19 cellular contexts compared by ENCODE assay signal in genomic region chr5:89105171-89105695, GRCh38.
"Had no signal": no experiment of that assay in that cellular context is flagged by ENCODE, and none has a peak within 500 bp of the region (broad histone marks: within the 10 kb centered on the region; RNA-seq: fewer than 3 reads in every experiment).

No MANE protein-coding gene starts in this region.

- H3K4me1 ChIP-seq: gastroesophageal sphincter, heart right ventricle, sigmoid colon, thyroid gland had no signal

- DNase-seq: activated CD4-positive, alpha-beta memory T cell treated with anti-CD3 and anti-CD28 coated beads, Interleukin-2, amount 10 ng/mL, durations not matched to agents 7 days and 5 days; activated CD4-positive, alpha-beta T cell treated with anti-CD3 and anti-CD28 coated beads for 48 hours; activated CD4-positive, CD25-positive, alpha-beta regulatory T cell; activated CD8-positive, alpha-beta memory T cell treated with anti-CD3 and anti-CD28 coated beads, Interleukin-2, amount 10 ng/mL, durations not matched to agents 7 days and 5 days; activated naive CD4-positive, alpha-beta T cell treated with Interleukin-2 at 50 U/mL for 16 hours; activated naive CD8-positive, alpha-beta T cell treated with anti-CD3 and anti-CD28 coated beads, Interleukin-2, amount 10 ng/mL, durations not matched to agents 7 days and 5 days; amygdala; heart right ventricle; left cardiac atrium; sigmoid colon; stimulated activated naive CD4-positive, alpha-beta T cell treated with Interleukin-2 at 50 U/mL for 16 hours; T1000; thyroid gland had no signal

- H3K36me3 ChIP-seq: brain microvascular endothelial cell, gastroesophageal sphincter, heart right ventricle, sigmoid colon, thyroid gland had no signal

- H3K27me3 ChIP-seq: brain microvascular endothelial cell, gastroesophageal sphincter, heart right ventricle, sigmoid colon, thyroid gland had no signal

- ATAC-seq: activated CD8-positive, alpha-beta memory T cell treated with anti-CD3 and anti-CD28 coated beads, Interleukin-2, amount 10 ng/mL, durations not matched to agents 7 days and 5 days; activated T-helper 17 cell treated with anti-CD3 and anti-CD28 coated beads, Interleukin-2, amount 50 U/mL, for 72 hours; esophagus mucosa; gastroesophageal sphincter; heart right ventricle; left cardiac atrium; natural killer cell treated with Interleukin-12 subunit alpha and Interleukin-12 subunit beta and Interleukin-15 and Interleukin-18, amount 100 ng/mL, for 72 hours had no signal

- H3K9me3 ChIP-seq: gastroesophageal sphincter, sigmoid colon, thyroid gland had no signal

- H3K4me3 ChIP-seq: coronary artery, gastroesophageal sphincter, heart right ventricle, sigmoid colon, thyroid gland had no signal

- H3K27ac ChIP-seq: brain microvascular endothelial cell, coronary artery, gastroesophageal sphincter, heart right ventricle, sigmoid colon, thyroid gland had no signal
